Comparison of ENCODE assay signal across 1 cellular context in the genomic region with DNA sequence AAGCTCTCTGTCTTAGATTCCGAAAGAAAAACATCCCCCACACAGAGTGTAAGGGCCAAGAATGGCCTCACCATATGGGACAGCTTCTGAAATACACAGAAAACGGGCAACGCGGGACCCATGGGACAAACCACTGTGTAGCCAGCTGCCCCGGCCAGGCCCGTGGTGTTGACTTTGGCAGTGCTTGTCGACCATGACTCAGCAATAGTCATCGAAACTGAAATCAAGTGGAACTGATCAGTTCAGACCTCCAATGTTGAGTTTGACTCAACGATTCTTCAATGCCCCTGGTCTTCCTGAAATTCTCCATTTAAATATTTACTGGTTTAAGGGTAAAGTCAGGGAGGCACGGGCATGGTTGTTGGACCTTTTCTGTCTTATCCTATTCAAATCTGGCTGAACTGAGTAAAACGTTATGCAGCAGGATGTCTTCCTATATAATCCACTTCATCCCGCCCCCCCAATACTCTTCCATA.
TF ChIP-seq lines count a peak whose summit lies in the region.

No MANE protein-coding gene starts in this region.

TF ChIP-seq in HepG2, 621 proteins besides CTCF, POLR2A, EP300 and RAD21 (continued from another document and continues in another):
- TF ChIP-seq ARID4A (CRISPR knock-in tag; IDR thresholded peaks at IDR 0.05; ENCODE audit: borderline replicate concordance): peak; percentile 62; the same call in 1 of the 2 replicates
- peak; percentile 91; the same call in 1 of the 2 replicates for TF ChIP-seq NFE2L1 (CRISPR knock-in tag; IDR thresholded peaks at IDR 0.05; ENCODE audit: borderline replicate concordance)
- TF ChIP-seq YEATS2 (CRISPR knock-in tag; IDR thresholded peaks at IDR 0.05; ENCODE audit: borderline replicate concordance): peak; percentile 44; the same call in 1 of the 2 replicates
- TF ChIP-seq SOX6 (IDR thresholded peaks at IDR 0.05): no peak
- TF ChIP-seq SOX6 (CRISPR knock-in tag; IDR thresholded peaks at IDR 0.05): peak; percentile 41
- 0 out of 2 replicates have a peak, but pooled peaks have one; percentile 58 for TF ChIP-seq KDM1A (CRISPR knock-in tag; IDR thresholded peaks at IDR 0.05)
- TF ChIP-seq HIVEP1 (CRISPR knock-in tag; IDR thresholded peaks at IDR 0.05): no peak
- TF ChIP-seq EED (CRISPR knock-in tag; IDR thresholded peaks at IDR 0.05): no peak
- peak; percentile 72 for TF ChIP-seq ASH2L (IDR thresholded peaks at IDR 0.05; ENCODE audit: insufficient read length, low read depth, low read length)
- TF ChIP-seq MED1 (CRISPR knock-in tag; IDR thresholded peaks at IDR 0.05): peak; percentile 79
- no peak for TF ChIP-seq ZNF414 (CRISPR knock-in tag; IDR thresholded peaks at IDR 0.05)
- TF ChIP-seq ZBTB40 (IDR thresholded peaks at IDR 0.05): no peak
- TF ChIP-seq ZBTB40 (CRISPR knock-in tag; IDR thresholded peaks at IDR 0.05): peak; percentile 36; the same call in 1 of the 2 replicates
- TF ChIP-seq NCOA2 (CRISPR knock-in tag; IDR thresholded peaks at IDR 0.05): peak; percentile 55; the same call in 1 of the 2 replicates
- no peak for TF ChIP-seq KLF9 (CRISPR knock-in tag; IDR thresholded peaks at IDR 0.05; ENCODE audit: low read depth)
- 0 out of 2 replicates have a peak, but pooled peaks have one; percentile 39 for TF ChIP-seq NFATC3 (CRISPR knock-in tag; IDR thresholded peaks at IDR 0.05)
- peak; percentile 93 for TF ChIP-seq FOSL2 (CRISPR knock-in tag; IDR thresholded peaks at IDR 0.05)
- TF ChIP-seq TAF15 (IDR thresholded peaks at IDR 0.05; ENCODE audit: low read depth, low read length, poor library complexity, severe bottlenecking): no peak
- TF ChIP-seq RBAK (CRISPR knock-in tag; IDR thresholded peaks at IDR 0.05): no peak
- TF ChIP-seq, protein P1, sequence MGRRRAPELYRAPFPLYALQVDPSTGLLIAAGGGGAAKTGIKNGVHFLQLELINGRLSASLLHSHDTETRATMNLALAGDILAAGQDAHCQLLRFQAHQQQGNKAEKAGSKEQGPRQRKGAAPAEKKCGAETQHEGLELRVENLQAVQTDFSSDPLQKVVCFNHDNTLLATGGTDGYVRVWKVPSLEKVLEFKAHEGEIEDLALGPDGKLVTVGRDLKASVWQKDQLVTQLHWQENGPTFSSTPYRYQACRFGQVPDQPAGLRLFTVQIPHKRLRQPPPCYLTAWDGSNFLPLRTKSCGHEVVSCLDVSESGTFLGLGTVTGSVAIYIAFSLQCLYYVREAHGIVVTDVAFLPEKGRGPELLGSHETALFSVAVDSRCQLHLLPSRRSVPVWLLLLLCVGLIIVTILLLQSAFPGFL (CRISPR knock-in tag; IDR thresholded peaks at IDR 0.05): no peak
- TF ChIP-seq ZNF746 (CRISPR knock-in tag; IDR thresholded peaks at IDR 0.05): 0 out of 2 replicates have a peak, but pooled peaks have one; percentile 35
- TF ChIP-seq SIX4 (CRISPR knock-in tag; IDR thresholded peaks at IDR 0.05): peak; percentile 51; the same call in 1 of the 2 replicates
- TF ChIP-seq HOXA3 (CRISPR knock-in tag; IDR thresholded peaks at IDR 0.05): peak; percentile 57; the same call in 1 of the 2 replicates
- peak; percentile 50; the same call in 1 of the 2 replicates for TF ChIP-seq IKZF5 (CRISPR knock-in tag; IDR thresholded peaks at IDR 0.05)
- peak; percentile 77; the same call in 1 of the 2 replicates for TF ChIP-seq TGIF2 (CRISPR knock-in tag; IDR thresholded peaks at IDR 0.05)
- TF ChIP-seq HNRNPL (IDR thresholded peaks at IDR 0.05; ENCODE audit: low read depth, low read length): no peak
- peak; percentile 75 for TF ChIP-seq ZFX (CRISPR knock-in tag; IDR thresholded peaks at IDR 0.05; ENCODE audit: low read depth)
- no peak for TF ChIP-seq ZNF660 (CRISPR knock-in tag; IDR thresholded peaks at IDR 0.05; ENCODE audit: borderline replicate concordance, low read depth)
- TF ChIP-seq ZNF775 (CRISPR knock-in tag; IDR thresholded peaks at IDR 0.05; ENCODE audit: borderline replicate concordance): no peak
- TF ChIP-seq, protein P2, sequence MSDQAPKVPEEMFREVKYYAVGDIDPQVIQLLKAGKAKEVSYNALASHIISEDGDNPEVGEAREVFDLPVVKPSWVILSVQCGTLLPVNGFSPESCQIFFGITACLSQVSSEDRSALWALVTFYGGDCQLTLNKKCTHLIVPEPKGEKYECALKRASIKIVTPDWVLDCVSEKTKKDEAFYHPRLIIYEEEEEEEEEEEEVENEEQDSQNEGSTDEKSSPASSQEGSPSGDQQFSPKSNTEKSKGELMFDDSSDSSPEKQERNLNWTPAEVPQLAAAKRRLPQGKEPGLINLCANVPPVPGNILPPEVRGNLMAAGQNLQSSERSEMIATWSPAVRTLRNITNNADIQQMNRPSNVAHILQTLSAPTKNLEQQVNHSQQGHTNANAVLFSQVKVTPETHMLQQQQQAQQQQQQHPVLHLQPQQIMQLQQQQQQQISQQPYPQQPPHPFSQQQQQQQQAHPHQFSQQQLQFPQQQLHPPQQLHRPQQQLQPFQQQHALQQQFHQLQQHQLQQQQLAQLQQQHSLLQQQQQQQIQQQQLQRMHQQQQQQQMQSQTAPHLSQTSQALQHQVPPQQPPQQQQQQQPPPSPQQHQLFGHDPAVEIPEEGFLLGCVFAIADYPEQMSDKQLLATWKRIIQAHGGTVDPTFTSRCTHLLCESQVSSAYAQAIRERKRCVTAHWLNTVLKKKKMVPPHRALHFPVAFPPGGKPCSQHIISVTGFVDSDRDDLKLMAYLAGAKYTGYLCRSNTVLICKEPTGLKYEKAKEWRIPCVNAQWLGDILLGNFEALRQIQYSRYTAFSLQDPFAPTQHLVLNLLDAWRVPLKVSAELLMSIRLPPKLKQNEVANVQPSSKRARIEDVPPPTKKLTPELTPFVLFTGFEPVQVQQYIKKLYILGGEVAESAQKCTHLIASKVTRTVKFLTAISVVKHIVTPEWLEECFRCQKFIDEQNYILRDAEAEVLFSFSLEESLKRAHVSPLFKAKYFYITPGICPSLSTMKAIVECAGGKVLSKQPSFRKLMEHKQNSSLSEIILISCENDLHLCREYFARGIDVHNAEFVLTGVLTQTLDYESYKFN (CRISPR knock-in tag; conservative IDR thresholded peaks at IDR 0.05): peak; percentile 39
- TF ChIP-seq MAFK (conservative IDR thresholded peaks at IDR 0.05 in 1 of 2, IDR thresholded peaks at IDR 0.05 in 1 of 2; ENCODE audit: low read length in 2 of 2): peak; percentile 99 to 100
- TF ChIP-seq KDM2A (CRISPR knock-in tag; IDR thresholded peaks at IDR 0.05; ENCODE audit: borderline replicate concordance, low read depth): peak; percentile 71; the same call in 1 of the 2 replicates
- peak; percentile 63; the same call in 1 of the 2 replicates for TF ChIP-seq ISL2 (CRISPR knock-in tag; IDR thresholded peaks at IDR 0.05)
- peak; percentile 71 for TF ChIP-seq RXRB (CRISPR knock-in tag; IDR thresholded peaks at IDR 0.05; ENCODE audit: borderline replicate concordance)
- TF ChIP-seq ZNF235 (CRISPR knock-in tag; IDR thresholded peaks at IDR 0.05; ENCODE audit: borderline replicate concordance): 0 out of 2 replicates have a peak, but pooled peaks have one; percentile 24
- TF ChIP-seq ZNF264 (CRISPR knock-in tag; IDR thresholded peaks at IDR 0.05): peak; percentile 54; the same call in 1 of the 2 replicates
- TF ChIP-seq GFI1 (CRISPR knock-in tag; IDR thresholded peaks at IDR 0.05; ENCODE audit: borderline replicate concordance): no peak
- 0 out of 2 replicates have a peak, but pooled peaks have one; percentile 47 for TF ChIP-seq SMAD3 (CRISPR knock-in tag; IDR thresholded peaks at IDR 0.05)
- TF ChIP-seq HDAC2 (CRISPR knock-in tag; IDR thresholded peaks at IDR 0.05): peak; percentile 69; the same call in 1 of the 2 replicates
- peak; percentile 74; the same call in 1 of the 2 replicates for TF ChIP-seq FOXK1 (CRISPR knock-in tag; IDR thresholded peaks at IDR 0.05; ENCODE audit: borderline replicate concordance, low read depth)
- peak; percentile 63; the same call in 1 of the 2 replicates for TF ChIP-seq HMG20A (CRISPR knock-in tag; IDR thresholded peaks at IDR 0.05; ENCODE audit: borderline replicate concordance)
